In genomic region chr13:77009011-77009410, GRCh38 we compare ENCODE assay signal across 16 cellular contexts. TPM values are rescaled to one million over a fixed set of nuclear protein-coding genes. Genes with fewer than 3 reads are reported as not detected.
DNase-seq lines count a peak whose midpoint lies in the region; ATAC-seq and TF ChIP-seq lines count a peak whose summit lies in the region.
"Had no signal": no experiment of that assay in that cellular context is flagged by ENCODE, and none has a peak within 500 bp of the region (broad histone marks: within the 10 kb centered on the region; RNA-seq: fewer than 3 reads in every experiment).

No MANE protein-coding gene starts in this region.

- H3K4me1 ChIP-seq in right atrium auricular region: peaks cover 0 to 13% of the 10 kb centered on the region in 2 donors

- H3K4me3 Mint-ChIP-seq in stimulated activated naive CD8-positive, alpha-beta T cell treated with anti-CD3 and anti-CD28 coated beads, Interleukin-15, amount 100 ng/mL, for 72 hours: peak overlapping the region in 1 of 2 donors; percentile 17
- H3K4me3 Mint-ChIP-seq: central memory CD8-positive, alpha-beta T cell; immature natural killer cell had no signal

- H3K27me3 ChIP-seq in right atrium auricular region: no peaks in the 10 kb centered on the region
- H3K27me3 ChIP-seq: gastroesophageal sphincter, uterus had no signal

- no peaks in the 10 kb centered on the region for H3K9me3 Mint-ChIP-seq in activated naive CD4-positive, alpha-beta T cell treated with anti-CD3 and anti-CD28 coated beads, Interleukin-2, amount 50 U/mL, for 72 hours
- H3K9me3 Mint-ChIP-seq in stimulated activated naive CD8-positive, alpha-beta T cell treated with anti-CD3 and anti-CD28 coated beads, Interleukin-15, amount 100 ng/mL, for 72 hours: no peaks in the 10 kb centered on the region
- H3K9me3 Mint-ChIP-seq: central memory CD8-positive, alpha-beta T cell; immature natural killer cell had no signal

- ATAC-seq in Right ventricle myocardium inferior: peak; percentile 59
- peak; percentile 54 for ATAC-seq in HG02759 (IDR thresholded peaks at IDR 0.05; ENCODE audit: unreplicated experiment)
- ATAC-seq in activated naive CD4-positive, alpha-beta T cell treated with anti-CD3 and anti-CD28 coated beads, Interleukin-2, amount 50 U/mL, for 72 hours: peak; percentile 84 to 90
- peak; percentile 95 for ATAC-seq in stimulated activated naive CD8-positive, alpha-beta T cell treated with anti-CD3 and anti-CD28 coated beads, Interleukin-15, amount 100 ng/mL, for 72 hours
- no peak for ATAC-seq in GM19395 (IDR thresholded peaks at IDR 0.05; ENCODE audit: unreplicated experiment)
- no peak for ATAC-seq in HG03280 (IDR thresholded peaks at IDR 0.05; ENCODE audit: unreplicated experiment)
- ATAC-seq: gastroesophageal sphincter had no signal

- no peaks in the 10 kb centered on the region for H3K9me3 ChIP-seq in right atrium auricular region
- H3K9me3 ChIP-seq: gastroesophageal sphincter, uterus had no signal

- H3K27ac Mint-ChIP-seq in activated naive CD4-positive, alpha-beta T cell treated with anti-CD3 and anti-CD28 coated beads, Interleukin-2, amount 50 U/mL, for 72 hours: peak overlapping the region; percentile 46 to 60
- H3K27ac Mint-ChIP-seq in stimulated activated naive CD8-positive, alpha-beta T cell treated with anti-CD3 and anti-CD28 coated beads, Interleukin-15, amount 100 ng/mL, for 72 hours: peak overlapping the region; percentile 46 to 54

- no peak for TF ChIP-seq CTCF in right atrium auricular region (IDR thresholded peaks at IDR 0.05)

- H3K4me3 ChIP-seq in right atrium auricular region: no peak overlapping the region
- H3K4me3 ChIP-seq: gastroesophageal sphincter, uterus had no signal

- peaks cover 4 to 42% of the 10 kb centered on the region in 2 donors for H3K36me3 Mint-ChIP-seq in activated naive CD4-positive, alpha-beta T cell treated with anti-CD3 and anti-CD28 coated beads, Interleukin-2, amount 50 U/mL, for 72 hours

- H3K4me1 Mint-ChIP-seq in stimulated activated naive CD8-positive, alpha-beta T cell treated with anti-CD3 and anti-CD28 coated beads, Interleukin-15, amount 100 ng/mL, for 72 hours: peaks cover 31% of the 10 kb centered on the region

- DNase-seq in Right ventricle myocardium inferior (ENCODE audit: missing footprints) (no peak), right atrium auricular region (ENCODE audit: low spot score) (no peak)
- no peak for DNase-seq in activated naive CD4-positive, alpha-beta T cell treated with anti-CD3 and anti-CD28 coated beads, Interleukin-2, amount 50 U/mL, for 72 hours (ENCODE audit: low spot score in 2 of 2)
- no peak for DNase-seq in stimulated activated naive CD8-positive, alpha-beta T cell treated with anti-CD3 and anti-CD28 coated beads, Interleukin-15, amount 100 ng/mL, for 72 hours
- no peak for DNase-seq in activated effector memory CD4-positive, alpha-beta T cell treated with Interleukin-2 at 50 U/mL for 16 hours
- DNase-seq: DMS153; immature natural killer cell; NCI-H1092 treated with DMSO at 0.1 percent for 48 hours; NCI-H345; stimulated activated CD4-positive, alpha-beta T cell treated with anti-CD3 and anti-CD28 coated beads, Interleukin-1b, Interleukin-23, amount 100 ng/mL, for 48 hours; uterus had no signal

- intact Hi-C loops in Right ventricle myocardium inferior (cut with DNase I): no loop called here

- H3K27me3 Mint-ChIP-seq in stimulated activated naive CD8-positive, alpha-beta T cell treated with anti-CD3 and anti-CD28 coated beads, Interleukin-15, amount 100 ng/mL, for 72 hours: no peaks in the 10 kb centered on the region
- H3K27me3 Mint-ChIP-seq: central memory CD8-positive, alpha-beta T cell had no signal

- peak overlapping the region in 1 of 2 donors; percentile 39 for H3K27ac ChIP-seq in right atrium auricular region
- H3K27ac ChIP-seq: gastroesophageal sphincter, uterus had no signal

- peaks cover 52% of the 10 kb centered on the region for H3K36me3 ChIP-seq in right atrium auricular region
- H3K36me3 ChIP-seq: uterus had no signal

RNA-seq across cellular contexts. Expression of gene CLN5, which starts 17.1 kb away (rescaled TPM):
- total RNA-seq in Right ventricle myocardium inferior (17.6 TPM), right atrium auricular region (10 to 100 TPM; 15.8 to 18.4 TPM)
- total RNA-seq in activated naive CD4-positive, alpha-beta T cell treated with anti-CD3 and anti-CD28 coated beads, Interleukin-2, amount 50 U/mL, for 72 hours: 10 to 100 TPM in 1 of 2 donors, 1 to 10 TPM in 1; 9.6 to 12.5 TPM

RNA-seq across cellular contexts. Expression of gene FBXL3, which starts 17.9 kb away (rescaled TPM):
- total RNA-seq in Right ventricle myocardium inferior: 29.3 TPM
- total RNA-seq in right atrium auricular region: 10 to 100 TPM; 47.2 to 48.1 TPM
- total RNA-seq in activated naive CD4-positive, alpha-beta T cell treated with anti-CD3 and anti-CD28 coated beads, Interleukin-2, amount 50 U/mL, for 72 hours: 10 to 100 TPM; 32.0 to 39.0 TPM

Comparison
In these comparisons a context has a peak if more than half of its experiments do, and no peak if none do; other contexts are left out.
1. ATAC-seq: peak in Right ventricle myocardium inferior (single experiment), HG02759 (single experiment), activated naive CD4-positive, alpha-beta T cell treated with anti-CD3 and anti-CD28 coated beads, Interleukin-2, amount 50 U/mL, for 72 hours (2 of 2) and stimulated activated naive CD8-positive, alpha-beta T cell treated with anti-CD3 and anti-CD28 coated beads, Interleukin-15, amount 100 ng/mL, for 72 hours (single experiment); none in GM19395 (single experiment) and HG03280 (single experiment).